In the genomic region with DNA sequence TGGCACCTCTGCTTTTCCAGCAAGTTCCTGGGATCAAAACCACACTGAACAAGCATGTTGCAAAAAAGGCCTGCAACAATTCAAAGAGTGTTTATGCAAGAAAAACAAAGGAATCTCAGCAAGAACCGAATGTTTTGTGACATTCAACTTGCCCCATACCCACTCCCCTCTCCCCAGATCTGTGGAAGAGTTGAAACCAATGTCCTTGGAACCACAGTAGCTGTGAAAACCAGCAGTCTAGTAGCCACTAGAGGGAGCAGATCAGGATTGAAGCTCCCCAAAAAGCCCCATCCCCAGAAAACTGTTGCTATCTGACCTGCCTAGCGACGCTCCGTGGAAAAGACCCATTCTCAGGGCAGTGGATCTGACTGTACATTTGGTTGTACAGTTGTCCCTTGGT, we compare ENCODE assay signal across 11 cellular contexts. TPM values are rescaled to one million over a fixed set of nuclear protein-coding genes. Genes with fewer than 3 reads are reported as not detected.
A peak's percentile ranks its signal among the peaks of the same experiment; 100 is the strongest.
DNase-seq lines count a peak whose midpoint lies in the region; ATAC-seq and TF ChIP-seq lines count a peak whose summit lies in the region.
"Had no signal": no experiment of that assay in that cellular context is flagged by ENCODE, and none has a peak within 500 bp of the region (broad histone marks: within the 10 kb centered on the region; RNA-seq: fewer than 3 reads in every experiment).

No MANE protein-coding gene starts in this region.

- no TSS peak for BruUV-seq in Panc1 (replicated peaks; lab: Mats Ljungman, UMichigan)

- H3K27me3 Mint-ChIP-seq in activated CD8-positive, alpha-beta T cell treated with anti-CD3 and anti-CD28 coated beads for 36 hours = no peaks in the 10 kb centered on the region
- no peaks in the 10 kb centered on the region for H3K27me3 Mint-ChIP-seq in activated CD8-positive, alpha-beta T cell treated with anti-CD3 and anti-CD28 coated beads, Interleukin-2, amount 10 ng/mL, durations not matched to agents 7 days and 5 days (ENCODE audit: low read depth)
- H3K27me3 Mint-ChIP-seq in type B pancreatic cell = no peaks in the 10 kb centered on the region
- H3K27me3 Mint-ChIP-seq: CD4-positive, CD25-positive, alpha-beta regulatory T cell had no signal

- CTCF ChIA-PET in activated CD8-positive, alpha-beta T cell treated with anti-CD3 and anti-CD28 coated beads for 36 hours (lab: Charles Lee) = interaction anchor here (0.9 kb wide), 1 partner anchor 210 kb away, joined by 3 read pairs; no protein-coding TSS in a partner anchor
- CTCF ChIA-PET in activated CD8-positive, alpha-beta T cell treated with anti-CD3 and anti-CD28 coated beads, Interleukin-2, amount 10 ng/mL, durations not matched to agents 7 days and 5 days (lab: Charles Lee) = interaction anchor here (1.3 kb wide), 1 partner anchor 27 kb away, joined by 5 read pairs; no protein-coding TSS in a partner anchor
- CTCF ChIA-PET in Panc1 (lab: Charles Lee) = no interaction called here

- H3K4me3 ChIP-seq in Panc1 (ENCODE audit: low read depth in 2 of 2, low read length in 2 of 2) (no peak overlapping the region), fibroblast of villous mesenchyme (ENCODE audit: low read depth, low read length) (no peak overlapping the region), tibial nerve (no peak overlapping the region)

- no peaks in the 10 kb centered on the region for H3K9me3 Mint-ChIP-seq in activated CD8-positive, alpha-beta T cell treated with anti-CD3 and anti-CD28 coated beads for 36 hours
- H3K9me3 Mint-ChIP-seq in activated CD8-positive, alpha-beta T cell treated with anti-CD3 and anti-CD28 coated beads, Interleukin-2, amount 10 ng/mL, durations not matched to agents 7 days and 5 days (ENCODE audit: insufficient read depth) = no peaks in the 10 kb centered on the region
- H3K9me3 Mint-ChIP-seq in type B pancreatic cell = no peaks in the 10 kb centered on the region

- no peak overlapping the region for H3K27ac Mint-ChIP-seq in activated CD8-positive, alpha-beta T cell treated with anti-CD3 and anti-CD28 coated beads for 36 hours
- H3K27ac Mint-ChIP-seq in activated CD8-positive, alpha-beta T cell treated with anti-CD3 and anti-CD28 coated beads, Interleukin-2, amount 10 ng/mL, durations not matched to agents 7 days and 5 days = no peak overlapping the region
- H3K27ac Mint-ChIP-seq in type B pancreatic cell = no peak overlapping the region
- H3K27ac Mint-ChIP-seq: CD4-positive, CD25-positive, alpha-beta regulatory T cell had no signal

- H3K4me3 Mint-ChIP-seq in activated CD8-positive, alpha-beta T cell treated with anti-CD3 and anti-CD28 coated beads for 36 hours = no peak overlapping the region
- H3K4me3 Mint-ChIP-seq in activated CD8-positive, alpha-beta T cell treated with anti-CD3 and anti-CD28 coated beads, Interleukin-2, amount 10 ng/mL, durations not matched to agents 7 days and 5 days = no peak overlapping the region
- H3K4me3 Mint-ChIP-seq in type B pancreatic cell = no peak overlapping the region
- H3K4me3 Mint-ChIP-seq: CD4-positive, CD25-positive, alpha-beta regulatory T cell had no signal

- intact Hi-C loops in activated CD8-positive, alpha-beta T cell treated with anti-CD3 and anti-CD28 coated beads for 36 hours (cut with micrococcal nuclease) = no loop called here
- intact Hi-C loops in Panc1 (cut with micrococcal nuclease; ENCODE audit: unreplicated experiment) = no loop called here

- H3K27ac ChIP-seq in Panc1 (ENCODE audit: low read length) (no peak overlapping the region), tibial nerve (no peak overlapping the region)

- DNase-seq in activated CD8-positive, alpha-beta T cell treated with anti-CD3 and anti-CD28 coated beads for 36 hours = no peak
- no peak for DNase-seq in activated CD8-positive, alpha-beta T cell treated with anti-CD3 and anti-CD28 coated beads, Interleukin-2, amount 10 ng/mL, durations not matched to agents 7 days and 5 days
- no peak for DNase-seq in Panc1 (ENCODE audit: low read depth, low spot score)
- peak; percentile 33 for DNase-seq in fibroblast of villous mesenchyme (ENCODE audit: low read depth)
- DNase-seq in type B pancreatic cell (ENCODE audit: extremely low spot score, unreplicated experiment) = no peak
- no peak for DNase-seq in NCI-H146 (lab: John Stamatoyannopoulos, UW)
- no peak for DNase-seq in tibial nerve (ENCODE audit: low spot score in 2 of 2)
- DNase-seq in activated T-cell treated with anti-CD3 and anti-CD28 coated beads, Interleukin-2, amount 50 U/mL, for 1 hour = no peak
- DNase-seq: CD4-positive, CD25-positive, alpha-beta regulatory T cell; SIG-M5 had no signal

- H3K4me1 ChIP-seq in Panc1 (ENCODE audit: control insufficient read depth, insufficient read depth, low read length) (peaks cover 3% of the 10 kb centered on the region; the same call in 1 of the 2 replicates), tibial nerve (peaks cover 0 to 21% (median 4%) of the 10 kb centered on the region in 4 donors)

- POLR2A ChIA-PET in activated CD8-positive, alpha-beta T cell treated with anti-CD3 and anti-CD28 coated beads for 36 hours (lab: Charles Lee) = no interaction called here
- POLR2A ChIA-PET in activated CD8-positive, alpha-beta T cell treated with anti-CD3 and anti-CD28 coated beads, Interleukin-2, amount 10 ng/mL, durations not matched to agents 7 days and 5 days (lab: Charles Lee) = no interaction called here
- POLR2A ChIA-PET in Panc1 (lab: Charles Lee) = interaction anchor here (0.6 kb wide), 1 partner anchor 18 kb away, joined by 4 read pairs; no protein-coding TSS in a partner anchor

- TF ChIP-seq POLR2A in tibial nerve (IDR thresholded peaks at IDR 0.05) = no peak

- H3K4me1 Mint-ChIP-seq in activated CD8-positive, alpha-beta T cell treated with anti-CD3 and anti-CD28 coated beads for 36 hours (ENCODE audit: low read depth) = no peaks in the 10 kb centered on the region
- no peaks in the 10 kb centered on the region for H3K4me1 Mint-ChIP-seq in activated CD8-positive, alpha-beta T cell treated with anti-CD3 and anti-CD28 coated beads, Interleukin-2, amount 10 ng/mL, durations not matched to agents 7 days and 5 days (ENCODE audit: low read depth)
- no peaks in the 10 kb centered on the region for H3K4me1 Mint-ChIP-seq in type B pancreatic cell (ENCODE audit: unreplicated experiment)
- H3K4me1 Mint-ChIP-seq: CD4-positive, CD25-positive, alpha-beta regulatory T cell had no signal

- TF ChIP-seq EP300 in tibial nerve (IDR thresholded peaks at IDR 0.05) = no peak

- no peaks in the 10 kb centered on the region for H3K9me3 ChIP-seq in Panc1 (ENCODE audit: control insufficient read depth, insufficient read depth, low read depth, low read length)
- no peaks in the 10 kb centered on the region for H3K9me3 ChIP-seq in tibial nerve

- in situ Hi-C loops in Panc1 (cut with HindIII; ENCODE audit: low pct_unique_long_range_greater_than_20kb, low sequenced_read_pairs) = no loop called here

- peaks cover 8% of the 10 kb centered on the region for H3K36me3 Mint-ChIP-seq in activated CD8-positive, alpha-beta T cell treated with anti-CD3 and anti-CD28 coated beads for 36 hours (ENCODE audit: low read depth)
- H3K36me3 Mint-ChIP-seq in activated CD8-positive, alpha-beta T cell treated with anti-CD3 and anti-CD28 coated beads, Interleukin-2, amount 10 ng/mL, durations not matched to agents 7 days and 5 days (ENCODE audit: low read depth) = peaks cover 33% of the 10 kb centered on the region
- H3K36me3 Mint-ChIP-seq in type B pancreatic cell = no peaks in the 10 kb centered on the region
- H3K36me3 Mint-ChIP-seq: CD4-positive, CD25-positive, alpha-beta regulatory T cell had no signal

- peak; percentile 42 for TF ChIP-seq CTCF in activated CD8-positive, alpha-beta T cell treated with anti-CD3 and anti-CD28 coated beads for 36 hours (IDR thresholded peaks at IDR 0.05)
- TF ChIP-seq CTCF in Panc1 (IDR thresholded peaks at IDR 0.05) (peak; percentile 77), fibroblast of villous mesenchyme (IDR thresholded peaks at IDR 0.05; ENCODE audit: insufficient read depth, low read depth, low read length) (peak; percentile 76), type B pancreatic cell (conservative IDR thresholded peaks at IDR 0.05) (peak; percentile 62), tibial nerve (IDR thresholded peaks at IDR 0.05) (peak in 1 of 5 experiments; percentile 18)

- no peaks in the 10 kb centered on the region for H3K27me3 ChIP-seq in Panc1 (ENCODE audit: control insufficient read depth, insufficient read depth, low read length)
- no peaks in the 10 kb centered on the region for H3K27me3 ChIP-seq in tibial nerve

- H3K36me3 ChIP-seq in Panc1 (ENCODE audit: control insufficient read depth, insufficient read depth, low read length) = peaks cover 3% of the 10 kb centered on the region
- H3K36me3 ChIP-seq in tibial nerve = peaks cover 0 to 43% (median 0%) of the 10 kb centered on the region in 3 donors

- 69 to 74% methylated on average over 4 of the region's 4 CpGs for WGBS in tibial nerve, 2 donors

- no peak for ATAC-seq in activated CD8-positive, alpha-beta T cell treated with anti-CD3 and anti-CD28 coated beads for 36 hours
- ATAC-seq in activated CD8-positive, alpha-beta T cell treated with anti-CD3 and anti-CD28 coated beads, Interleukin-2, amount 10 ng/mL, durations not matched to agents 7 days and 5 days = no peak
- no peak for ATAC-seq in Panc1
- ATAC-seq: sciatic nerve had no signal

RNA-seq across cellular contexts. Expression of gene PRKAB1, which starts 27.1 kb away (rescaled TPM):
- 10 to 100 TPM; 21.0 to 24.8 TPM for total RNA-seq in activated CD8-positive, alpha-beta T cell treated with anti-CD3 and anti-CD28 coated beads for 36 hours
- total RNA-seq in activated CD8-positive, alpha-beta T cell treated with anti-CD3 and anti-CD28 coated beads, Interleukin-2, amount 10 ng/mL, durations not matched to agents 7 days and 5 days = 10 to 100 TPM; 31.7 to 33.1 TPM
- 36.3 TPM for total RNA-seq in Panc1 (2021; ENCODE audit: unreplicated experiment)
- 40.5 TPM for polyA plus RNA-seq in Panc1 (2012; ENCODE audit: insufficient read length)
- 13.2 and 16.0 TPM in 2 replicates for total RNA-seq in fibroblast of villous mesenchyme
- total RNA-seq in type B pancreatic cell (ENCODE audit: low replicate concordance) = 26.5 and 32.5 TPM in 2 replicates
- total RNA-seq in tibial nerve = 10 to 100 TPM; 24.5 to 40.6 (median 28.3) TPM
